In the genomic region with DNA sequence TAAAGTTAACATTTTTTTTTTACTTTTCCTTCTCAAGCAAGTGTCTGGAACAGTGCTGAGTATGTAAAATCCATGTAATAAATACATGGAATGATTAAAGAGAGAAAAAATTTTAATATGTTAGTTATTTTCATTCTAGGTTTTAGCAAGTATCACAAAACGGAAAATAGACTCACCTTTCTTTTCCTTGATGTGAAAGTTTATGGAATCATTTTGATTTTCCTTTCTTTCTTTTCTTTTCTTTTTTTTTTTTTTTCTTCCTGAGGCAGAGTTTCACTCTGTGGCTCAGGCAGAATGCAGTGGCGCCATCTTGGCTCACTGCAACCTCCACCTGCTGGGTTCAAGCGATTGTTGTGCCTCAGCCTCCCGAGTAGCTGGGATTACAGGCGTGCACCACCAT, we compare ENCODE assay signal across 19 cellular contexts. TPM values are rescaled to one million over a fixed set of nuclear protein-coding genes. Genes with fewer than 3 reads are reported as not detected.
DNase-seq lines count a peak whose midpoint lies in the region; ATAC-seq, FAIRE-seq and TF ChIP-seq lines count a peak whose summit lies in the region.
"Had no signal": no experiment of that assay in that cellular context is flagged by ENCODE, and none has a peak within 500 bp of the region (broad histone marks: within the 10 kb centered on the region; RNA-seq: fewer than 3 reads in every experiment).

No MANE protein-coding gene starts in this region.

- no peaks in the 10 kb centered on the region for H3K9me3 ChIP-seq in OCI-LY1 (ENCODE audit: low read length)
- H3K9me3 ChIP-seq in ascending aorta: no peaks in the 10 kb centered on the region
- H3K9me3 ChIP-seq in tibial artery: no peaks in the 10 kb centered on the region
- no peaks in the 10 kb centered on the region for H3K9me3 ChIP-seq in CD4-positive, alpha-beta memory T cell (ENCODE audit: control insufficient read depth in 1 of 2, low read length in 2 of 2)
- H3K9me3 ChIP-seq: A549, HAP-1 had no signal

- no peak for TF ChIP-seq CTCF in OCI-LY1 (IDR thresholded peaks at IDR 0.05; ENCODE audit: low read length)
- no peak for TF ChIP-seq CTCF in ascending aorta (IDR thresholded peaks at IDR 0.05)
- no peak for TF ChIP-seq CTCF in tibial artery (IDR thresholded peaks at IDR 0.05)

- H3F3A ChIP-seq in OCI-LY1 (ENCODE audit: insufficient read depth, low read length): peaks cover 4% of the 10 kb centered on the region; the same call in 1 of the 2 replicates

- H3K9me3 Mint-ChIP-seq in CD4-positive, alpha-beta memory T cell: no peaks in the 10 kb centered on the region
- H3K9me3 Mint-ChIP-seq: CD4-positive, alpha-beta T cell had no signal

- DNase-seq in ascending aorta (ENCODE audit: low spot score in 2 of 2) (no peak), tibial artery (no peak), HT-29 (ENCODE audit: low spot score) (no peak)
- DNase-seq in CD4-positive, alpha-beta memory T cell: no peak
- DNase-seq: AML-193; CD4-positive, alpha-beta T cell; DMS153; DMS79; GDM1; GM23248 had no signal

- H3K4me3 Mint-ChIP-seq in CD4-positive, alpha-beta memory T cell: no peak overlapping the region
- H3K4me3 Mint-ChIP-seq: CD4-positive, alpha-beta T cell had no signal

- no peak overlapping the region for H3K4me2 ChIP-seq in OCI-LY1 (ENCODE audit: low read length)
- H3K4me2 ChIP-seq: A549 had no signal

- H3K36me3 Mint-ChIP-seq in CD4-positive, alpha-beta memory T cell: peaks cover 6 to 13% of the 10 kb centered on the region in 2 donors

- H3K27me3 Mint-ChIP-seq in CD4-positive, alpha-beta memory T cell: no peaks in the 10 kb centered on the region
- H3K27me3 Mint-ChIP-seq: CD4-positive, alpha-beta T cell had no signal

- no peak overlapping the region for H2AFZ ChIP-seq in OCI-LY1 (ENCODE audit: low read length)
- H2AFZ ChIP-seq: GM23248 had no signal

- H3K36me3 ChIP-seq in OCI-LY1 (ENCODE audit: insufficient read depth, low read length) (peaks cover 13% of the 10 kb centered on the region; the same call in 1 of the 2 replicates), ascending aorta (peaks cover 3 to 7% of the 10 kb centered on the region in 2 donors), tibial artery (peaks cover 8 to 15% (median 12%) of the 10 kb centered on the region in 3 donors)
- peaks cover 7% of the 10 kb centered on the region for H3K36me3 ChIP-seq in CD4-positive, alpha-beta memory T cell (ENCODE audit: insufficient read depth, low read length)

- H3K4me1 ChIP-seq in OCI-LY1 (ENCODE audit: insufficient read depth, low read length, severe bottlenecking) (peaks cover 69% of the 10 kb centered on the region), ascending aorta (peaks cover 0 to 61% of the 10 kb centered on the region in 2 donors), tibial artery (peaks cover 0 to 85% (median 51%) of the 10 kb centered on the region in 4 donors)
- peaks cover 36% of the 10 kb centered on the region for H3K4me1 ChIP-seq in CD4-positive, alpha-beta memory T cell (ENCODE audit: insufficient read depth, low read length)

- H3K4me1 Mint-ChIP-seq in CD4-positive, alpha-beta memory T cell: peaks cover 26 to 60% (median 51%) of the 10 kb centered on the region in 4 donors

- H3K79me2 ChIP-seq in OCI-LY1 (ENCODE audit: insufficient read depth, low read length): no peaks in the 10 kb centered on the region

- no peak for ATAC-seq in GM21528 (IDR thresholded peaks at IDR 0.05; ENCODE audit: low FRiP score, unreplicated experiment)
- ATAC-seq: A549, K562 had no signal

- POLR2A ChIA-PET in CD4-positive, alpha-beta memory T cell (lab: Charles Lee; ENCODE audit: partially characterized antibody): no interaction called here

- intact Hi-C loops in ascending aorta (cut with DNase I) (loop anchor here (5.0 kb wide), 1 partner anchor 394 kb away; no protein-coding TSS in a partner anchor), tibial artery (cut with DNase I; ENCODE audit: low total_unique reads) (loop anchor here (5.0 kb wide), 2 partner anchors 69 to 139 kb away; partner anchors contain the start of gene MXI1)
- intact Hi-C loops in CD4-positive, alpha-beta memory T cell (cut with micrococcal nuclease): loop anchor here (5.0 kb wide), 1 partner anchor 49 kb away; no protein-coding TSS in a partner anchor

- H3K9me2 ChIP-seq in OCI-LY1 (ENCODE audit: low read depth, low read length): no peaks in the 10 kb centered on the region

- peak; percentile 5 for FAIRE-seq in islet of Langerhans (lab: Jason Lieb, UNC)
- FAIRE-seq: A549, HTR-8/SVneo, K562 had no signal

- H3K27ac ChIP-seq in OCI-LY1 (ENCODE audit: low read depth, low read length, poor library complexity, severe bottlenecking) (peak overlapping the region; percentile 84), ascending aorta (peak overlapping the region; percentile 84 to 90), tibial artery (peak overlapping the region; percentile 66 to 74)
- no peak overlapping the region for H3K27ac ChIP-seq in CD4-positive, alpha-beta memory T cell (ENCODE audit: low read depth, low read length)
- H3K27ac ChIP-seq: A549, C4-2B, GM23248, HL-60 had no signal

- no peaks in the 10 kb centered on the region for H3K27me3 ChIP-seq in OCI-LY1 (ENCODE audit: insufficient read depth, low read length)
- H3K27me3 ChIP-seq in ascending aorta: no peaks in the 10 kb centered on the region
- H3K27me3 ChIP-seq in tibial artery: no peaks in the 10 kb centered on the region
- no peaks in the 10 kb centered on the region for H3K27me3 ChIP-seq in CD4-positive, alpha-beta memory T cell (ENCODE audit: insufficient read depth, low read length)

- H3K4me3 ChIP-seq in OCI-LY1 (ENCODE audit: low read depth, low read length, poor library complexity, severe bottlenecking) (no peak overlapping the region), ascending aorta (no peak overlapping the region), tibial artery (no peak overlapping the region)
- H3K4me3 ChIP-seq in CD4-positive, alpha-beta memory T cell (ENCODE audit: low read length in 2 of 2): no peak overlapping the region
- H3K4me3 ChIP-seq: A549, GM23248, HAP-1, K562 had no signal

- H4K20me1 ChIP-seq in OCI-LY1 (ENCODE audit: insufficient read depth, low read length): no peaks in the 10 kb centered on the region

- H3K27ac Mint-ChIP-seq in CD4-positive, alpha-beta memory T cell: peak overlapping the region in 1 of 7 donors; percentile 58
- H3K27ac Mint-ChIP-seq: CD4-positive, alpha-beta T cell had no signal

- CTCF ChIA-PET in CD4-positive, alpha-beta memory T cell (lab: Charles Lee; ENCODE audit: partially characterized antibody): interaction anchor here (0.9 kb wide), 1 partner anchor 47 kb away, joined by 3 read pairs; no protein-coding TSS in a partner anchor

- no peak overlapping the region for H3K9ac ChIP-seq in OCI-LY1 (ENCODE audit: low read length)
- H3K9ac ChIP-seq: GM23248 had no signal

RNA-seq across cellular contexts. Expression of gene SMNDC1, which starts 28.1 kb away (rescaled TPM):
- total RNA-seq in ascending aorta: 6.9 TPM
- 3.3 and 6.8 TPM in 2 replicates for total RNA-seq in HT-29 (2014; rRNA removed; shearing (Covaris generic))
- 10 to 100 TPM; 39.0 to 39.3 TPM for total RNA-seq in CD4-positive, alpha-beta memory T cell
- 10 to 100 TPM; 11.3 to 22.6 TPM for polyA plus RNA-seq in CD4-positive, alpha-beta memory T cell
